19 cellular contexts compared by ENCODE assay signal in the genomic region with DNA sequence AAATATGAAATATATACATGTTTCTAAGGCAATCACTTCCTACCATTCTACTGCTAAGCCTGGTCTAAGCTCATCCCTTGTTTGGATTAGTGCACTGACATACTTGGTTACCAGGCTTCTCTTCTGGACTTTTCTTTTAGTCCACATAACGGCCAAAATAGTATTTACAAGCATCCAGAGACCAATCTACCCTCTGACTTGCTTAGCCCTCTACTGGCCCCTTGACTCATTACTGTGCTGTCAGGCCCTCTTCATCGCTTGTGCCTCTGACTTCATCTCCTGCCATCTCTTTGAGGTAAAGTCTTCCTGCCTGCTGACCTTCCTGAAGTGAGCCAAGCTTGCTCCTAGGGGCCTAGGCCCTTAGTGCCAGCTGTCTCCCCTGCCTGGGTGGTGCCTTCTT. TPM values are rescaled to one million over a fixed set of nuclear protein-coding genes. Genes with fewer than 3 reads are reported as not detected.
DNase-seq lines count a peak whose midpoint lies in the region; ATAC-seq, FAIRE-seq and TF ChIP-seq lines count a peak whose summit lies in the region.
"Had no signal": no experiment of that assay in that cellular context is flagged by ENCODE, and none has a peak within 500 bp of the region (broad histone marks: within the 10 kb centered on the region; RNA-seq: fewer than 3 reads in every experiment).

No MANE protein-coding gene starts in this region.

- H3K27ac Mint-ChIP-seq in HFFc6 (no peak overlapping the region), nephron progenitor cell (no peak overlapping the region)

- POLR2A ChIA-PET in A549 (lab: Yijun Ruan, JAX): no interaction called here

- 87% methylated on average over 2 of the region's 2 CpGs for WGBS in A549 (ENCODE audit: missing lambda C conversion rate)

- H3K4me2 ChIP-seq in A549: no peak overlapping the region

- CTCF ChIA-PET in A549 (lab: Yijun Ruan, JAX): no interaction called here

- no peak for TF ChIP-seq POLR2A in A549 (IDR thresholded peaks at IDR 0.05; ENCODE audit: low read length)

- ATAC-seq in A549 (peak; percentile 40 to 59; a peak in 1 of 6 replicates), HG03520 (IDR thresholded peaks at IDR 0.05; ENCODE audit: unreplicated experiment) (no peak)
- ATAC-seq: Right ventricle myocardium inferior had no signal

- H3K9me3 ChIP-seq in A549: no peaks in the 10 kb centered on the region

- in situ Hi-C loops in astrocyte of the spinal cord (cut with HindIII; ENCODE audit: low sequenced_read_pairs): no loop called here

- H3K27me3 Mint-ChIP-seq in HFFc6 (ENCODE audit: insufficient read depth) (peaks cover 3% of the 10 kb centered on the region), nephron progenitor cell (ENCODE audit: low read depth, poor library complexity) (no peaks in the 10 kb centered on the region)
- H3K27me3 Mint-ChIP-seq: CD4-positive, CD25-positive, alpha-beta regulatory T cell had no signal

- TF ChIP-seq CTCF in A549 (IDR thresholded peaks at IDR 0.05): no peak
- TF ChIP-seq CTCF in HFFc6 (IDR thresholded peaks at IDR 0.05): 0 out of 2 replicates have a peak, but pooled peaks have one; percentile 8
- peak; percentile 21 for TF ChIP-seq CTCF in astrocyte of the spinal cord (IDR thresholded peaks at IDR 0.05; ENCODE audit: low read depth, low read length)
- TF ChIP-seq CTCF in fibroblast of pulmonary artery (IDR thresholded peaks at IDR 0.05; ENCODE audit: low read length, missing control alignments): no peak
- no peak for TF ChIP-seq CTCF in nephron progenitor cell (IDR thresholded peaks at IDR 0.05)

- no peak for DNase-seq in A549 (ENCODE audit: low read depth in 1 of 2, low spot score in 1 of 2)
- DNase-seq in HFFc6: no peak
- no peak for DNase-seq in astrocyte of the spinal cord (ENCODE audit: low read depth, low spot score)
- DNase-seq in fibroblast of pulmonary artery (ENCODE audit: low read depth): peak; percentile 7
- no peak for DNase-seq in DMS 273 treated with DMSO at 0.1 percent for 48 hours (lab: John Stamatoyannopoulos, UW)
- DNase-seq in 8988T: no peak
- DNase-seq in nephron progenitor cell: no peak
- DNase-seq: AML-193; CD4-positive, CD25-positive, alpha-beta regulatory T cell; DMS79; GM23248; KBM-7; NCI-H1092 treated with DMSO at 0.1 percent for 48 hours; NCI-H187; NCI-H748 treated with DMSO at 0.1 percent for 48 hours had no signal

- no peak for TF ChIP-seq RAD21 in A549 (conservative IDR thresholded peaks at IDR 0.05 in 1 of 2, IDR thresholded peaks at IDR 0.05 in 1 of 2)

- H3K27ac ChIP-seq in A549: no peak overlapping the region
- H3K27ac ChIP-seq: GM23248, HL-60 had no signal

- H3K4me3 ChIP-seq in A549 (no peak overlapping the region), astrocyte of the spinal cord (ENCODE audit: low read depth, low read length) (no peak overlapping the region), fibroblast of pulmonary artery (replicated peaks; ENCODE audit: low read depth, low read length) (no peak overlapping the region)
- H3K4me3 ChIP-seq: GM23248 had no signal

- no peak for TF ChIP-seq EP300 in A549 (IDR thresholded peaks at IDR 0.05)

- H3K9me3 Mint-ChIP-seq in HFFc6 (peaks cover 14% of the 10 kb centered on the region), nephron progenitor cell (peaks cover 77% of the 10 kb centered on the region)

- H3K4me3 Mint-ChIP-seq in HFFc6 (no peak overlapping the region), nephron progenitor cell (no peak overlapping the region)

- no peaks in the 10 kb centered on the region for H3K4me1 ChIP-seq in A549

- H3K36me3 Mint-ChIP-seq in HFFc6 (ENCODE audit: low read depth) (peaks cover 37% of the 10 kb centered on the region), nephron progenitor cell (ENCODE audit: low read depth) (peaks cover 74% of the 10 kb centered on the region)

- no peak for FAIRE-seq in A549 (lab: Jason Lieb, UNC)
- FAIRE-seq: G401.6 had no signal

- peaks cover 1% of the 10 kb centered on the region; the same call in 1 of the 2 replicates for H3K4me1 Mint-ChIP-seq in HFFc6 (ENCODE audit: low read depth)
- no peaks in the 10 kb centered on the region for H3K4me1 Mint-ChIP-seq in nephron progenitor cell

TF ChIP-seq in A549, 52 proteins besides CTCF, POLR2A, EP300 and RAD21:
- TF ChIP-seq NPAS2 (CRISPR knock-in tag; IDR thresholded peaks at IDR 0.05; ENCODE audit: borderline replicate concordance) (no peak), HEYL (CRISPR knock-in tag; IDR thresholded peaks at IDR 0.05) (no peak), RFX5 (IDR thresholded peaks at IDR 0.05) (no peak), EHF (CRISPR knock-in tag; IDR thresholded peaks at IDR 0.05) (no peak), HOXB13 (CRISPR knock-in tag; IDR thresholded peaks at IDR 0.05; ENCODE audit: low read depth) (no peak), MAFK (IDR thresholded peaks at IDR 0.05; ENCODE audit: partially characterized antibody) (no peak), KDM5A (IDR thresholded peaks at IDR 0.05) (no peak), CHD2 (IDR thresholded peaks at IDR 0.05; ENCODE audit: low read length, partially characterized antibody) (no peak), MYC (IDR thresholded peaks at IDR 0.05; ENCODE audit: borderline replicate concordance, low read length) (no peak), CEBPB (IDR thresholded peaks at IDR 0.05) (no peak), GATA3 (IDR thresholded peaks at IDR 0.05; ENCODE audit: borderline replicate concordance) (no peak), FOSB (CRISPR knock-in tag; IDR thresholded peaks at IDR 0.05) (no peak), POLR2AphosphoS2 (conservative IDR thresholded peaks at IDR 0.05; ENCODE audit: low read length) (no peak), NR3C1 (IDR thresholded peaks at IDR 0.05) (no peak), ZFP36 (IDR thresholded peaks at IDR 0.05; ENCODE audit: borderline replicate concordance, partially characterized antibody) (no peak)
- TF ChIP-seq, protein P1, sequence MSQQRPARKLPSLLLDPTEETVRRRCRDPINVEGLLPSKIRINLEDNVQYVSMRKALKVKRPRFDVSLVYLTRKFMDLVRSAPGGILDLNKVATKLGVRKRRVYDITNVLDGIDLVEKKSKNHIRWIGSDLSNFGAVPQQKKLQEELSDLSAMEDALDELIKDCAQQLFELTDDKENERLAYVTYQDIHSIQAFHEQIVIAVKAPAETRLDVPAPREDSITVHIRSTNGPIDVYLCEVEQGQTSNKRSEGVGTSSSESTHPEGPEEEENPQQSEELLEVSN (IDR thresholded peaks at IDR 0.05; ENCODE audit: borderline replicate concordance, low read depth): no peak
TF ChIP-seq in A549: peak in this region for 0.

RNA-seq across cellular contexts. Expression of a gene that starts 35.1 kb away (rescaled TPM):
- polyA plus RNA-seq in A549 (2011; rRNA removed) (10.6 and 13.6 TPM in 2 replicates), A549 (2017; fragmentation: RNase III; extraction: RNeasy Plus Mini Kit Qiagen cat#74134 plus additional on column Dnase treatment) (4.4 to 5.1 TPM (median 5.0 TPM) in 3 replicates)
- polyA plus RNA-seq in A549 (2012; cell fraction: cytosol; rRNA removed): 4.2 and 4.9 TPM in 2 replicates
- polyA plus RNA-seq in A549 (2012; cell fraction: nucleus; rRNA removed): 5.2 and 5.4 TPM in 2 replicates
- 57.1 and 59.3 TPM in 2 replicates for polyA minus RNA-seq in A549 (2011; rRNA and poly(A)+ RNA removed)
- 10 to 100 TPM; 48.4 to 55.2 (median 51.8) TPM for total RNA-seq in HFFc6 (2021; fragmentation: NEBNext Ultra II Directional; extraction: Animal tissue kit (Norgen Biotek cat#: 25700))

Comparison
In these comparisons a context has a peak if more than half of its experiments do, and no peak if none do; other contexts are left out.
1. CTCF ChIP-seq: peak in HFFc6 (single experiment) and astrocyte of the spinal cord (single experiment); none in A549 (single experiment), fibroblast of pulmonary artery (single experiment) and nephron progenitor cell (single experiment).